9 cellular contexts compared by ENCODE assay signal in genomic region chr17:7392696-7393612, GRCh38.
DNase-seq lines count a peak whose midpoint lies in the region; ATAC-seq lines count a peak whose summit lies in the region.
"Had no signal": no experiment of that assay in that cellular context is flagged by ENCODE, and none has a peak within 500 bp of the region (broad histone marks: within the 10 kb centered on the region; RNA-seq: fewer than 3 reads in every experiment).

No MANE protein-coding gene starts in this region.

- H3K4me3 ChIP-seq in HUES48 (ENCODE audit: low read depth, low read length) (peak overlapping the region; percentile 90), iPS-20b (ENCODE audit: low read length) (peak overlapping the region; percentile 93)

- H3K27me3 ChIP-seq in HUES48 (ENCODE audit: control insufficient read depth, insufficient read depth, low read length) (no peaks in the 10 kb centered on the region), iPS-20b (ENCODE audit: insufficient read depth, low read length) (no peaks in the 10 kb centered on the region; the same call in 1 of the 2 replicates)

- H3K36me3 Mint-ChIP-seq in activated naive CD8-positive, alpha-beta T cell: no peaks in the 10 kb centered on the region
- peaks cover 10% of the 10 kb centered on the region for H3K36me3 Mint-ChIP-seq in stimulated activated memory B cell treated with anti-CD40 and anti-IgM and Interleukin-4, amounts not matched to agents 10 μg/mL and 1 μg/mL and 100 μg/mL, for 72 hours

- H3K4me3 Mint-ChIP-seq in activated naive CD8-positive, alpha-beta T cell: peak overlapping the region; percentile 92
- peak overlapping the region; percentile 98 for H3K4me3 Mint-ChIP-seq in stimulated activated memory B cell treated with anti-CD40 and anti-IgM and Interleukin-4, amounts not matched to agents 10 μg/mL and 1 μg/mL and 100 μg/mL, for 72 hours

- no peaks in the 10 kb centered on the region for H3K9me3 ChIP-seq in HUES48 (ENCODE audit: control insufficient read depth, insufficient read depth, low read length)
- H3K9me3 ChIP-seq in iPS-20b (ENCODE audit: insufficient read depth, low read depth, low read length): no peaks in the 10 kb centered on the region

- no peaks in the 10 kb centered on the region for H3K9me3 Mint-ChIP-seq in activated naive CD8-positive, alpha-beta T cell (ENCODE audit: low read depth)
- no peaks in the 10 kb centered on the region for H3K9me3 Mint-ChIP-seq in stimulated activated memory B cell treated with anti-CD40 and anti-IgM and Interleukin-4, amounts not matched to agents 10 μg/mL and 1 μg/mL and 100 μg/mL, for 72 hours

- DNase-seq in NCI-H146 (lab: John Stamatoyannopoulos, UW): no peak
- no peak for DNase-seq in C1 segment of cervical spinal cord (lab: John Stamatoyannopoulos, UW)
- DNase-seq: effector CD4-positive, alpha-beta T cell had no signal

- peaks cover 28% of the 10 kb centered on the region for H3K4me1 Mint-ChIP-seq in activated naive CD8-positive, alpha-beta T cell (ENCODE audit: low read depth)
- peaks cover 20% of the 10 kb centered on the region for H3K4me1 Mint-ChIP-seq in stimulated activated memory B cell treated with anti-CD40 and anti-IgM and Interleukin-4, amounts not matched to agents 10 μg/mL and 1 μg/mL and 100 μg/mL, for 72 hours

- no peak overlapping the region for H3K27ac ChIP-seq in HUES48 (ENCODE audit: low read depth, low read length)
- no peak overlapping the region for H3K27ac ChIP-seq in iPS-20b (ENCODE audit: low read length)

- H3K27me3 Mint-ChIP-seq in activated naive CD8-positive, alpha-beta T cell: no peaks in the 10 kb centered on the region
- H3K27me3 Mint-ChIP-seq in stimulated activated memory B cell treated with anti-CD40 and anti-IgM and Interleukin-4, amounts not matched to agents 10 μg/mL and 1 μg/mL and 100 μg/mL, for 72 hours: no peaks in the 10 kb centered on the region

- H3K4me1 ChIP-seq in HUES48 (ENCODE audit: control insufficient read depth, insufficient read depth, low read length) (peaks cover 5% of the 10 kb centered on the region; the same call in 1 of the 2 replicates), iPS-20b (ENCODE audit: insufficient read depth, low read length) (no peaks in the 10 kb centered on the region)

- H3K9ac ChIP-seq in HUES48 (ENCODE audit: low read depth, low read length): no peak overlapping the region
- H3K9ac ChIP-seq in iPS-20b (ENCODE audit: low read depth, low read length): peak overlapping the region; percentile 75

- H3K27ac Mint-ChIP-seq in activated naive CD8-positive, alpha-beta T cell: peak overlapping the region; percentile 68
- H3K27ac Mint-ChIP-seq in stimulated activated memory B cell treated with anti-CD40 and anti-IgM and Interleukin-4, amounts not matched to agents 10 μg/mL and 1 μg/mL and 100 μg/mL, for 72 hours: peak overlapping the region; percentile 80

- no peak for ATAC-seq in stimulated activated memory B cell treated with anti-CD40 and anti-IgM and Interleukin-4, amounts not matched to agents 10 μg/mL and 1 μg/mL and 100 μg/mL, for 72 hours
- ATAC-seq in HG03139 (IDR thresholded peaks at IDR 0.05; ENCODE audit: unreplicated experiment): no peak
- ATAC-seq in GM21786 (IDR thresholded peaks at IDR 0.05; ENCODE audit: unreplicated experiment): no peak

- H3K36me3 ChIP-seq in HUES48 (ENCODE audit: control insufficient read depth, insufficient read depth, low read length) (peaks cover 45% of the 10 kb centered on the region), iPS-20b (ENCODE audit: insufficient read depth, low read depth, low read length) (peaks cover 42% of the 10 kb centered on the region; the same call in 1 of the 2 replicates)
